ENCODE assay signal across 8 cellular contexts in the genomic region with DNA sequence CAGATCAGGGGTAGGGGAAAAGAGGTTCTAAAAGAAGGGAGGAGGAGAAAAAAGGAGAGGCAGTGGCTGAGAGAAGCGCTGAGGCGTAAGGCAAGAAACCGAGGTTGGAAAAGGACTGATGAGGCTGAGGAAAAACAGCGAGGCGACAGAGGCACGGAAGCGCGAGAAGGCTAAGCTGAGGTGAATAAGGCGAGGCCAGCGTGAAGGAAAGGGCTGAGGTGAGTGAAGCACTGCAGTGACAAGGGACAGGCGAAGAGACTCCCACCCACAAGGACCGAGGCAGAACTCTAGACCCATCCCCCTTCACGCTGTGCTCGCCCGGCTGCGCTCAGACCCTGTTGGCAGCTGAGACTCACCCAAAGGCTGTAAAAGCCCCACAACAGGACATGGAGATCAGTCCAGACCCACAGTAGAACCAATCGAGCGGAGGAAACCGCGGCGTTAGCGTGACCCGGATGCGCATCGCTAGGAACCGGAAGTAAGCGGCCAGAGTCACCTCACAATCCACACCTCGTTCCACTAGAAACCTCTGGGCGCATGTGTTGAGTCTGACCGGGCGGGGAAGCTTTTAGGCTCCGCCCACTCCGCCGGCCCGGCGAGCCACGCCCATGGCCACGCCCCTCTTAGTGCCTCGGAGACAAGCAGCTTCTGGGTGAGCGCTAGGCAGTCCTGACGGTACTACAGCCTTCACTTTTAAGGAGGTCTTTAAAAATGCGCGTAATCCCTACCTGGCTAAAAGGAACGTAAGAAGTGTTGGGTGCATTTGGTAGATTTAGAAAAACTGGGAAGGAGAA. TPM values are rescaled to one million over a fixed set of nuclear protein-coding genes. Genes with fewer than 3 reads are reported as not detected.
DNase-seq lines count a peak whose midpoint lies in the region; ATAC-seq and TF ChIP-seq lines count a peak whose summit lies in the region.

Gene EYA3 (minus strand): TSS at position 443 of the 794 bp plus-strand sequence. CDS start 30,584 bp downstream, outside the sequence.

- no peaks in the 10 kb centered on the region for H3K27me3 ChIP-seq in testis

- H3K4me1 Mint-ChIP-seq in activated naive CD8-positive, alpha-beta T cell (ENCODE audit: low read depth), result peaks cover 43% of the 10 kb centered on the region

- H3K4me3 Mint-ChIP-seq in activated naive CD8-positive, alpha-beta T cell, result peak within 1 kb of the TSS; percentile 98

- peak within 1 kb of the TSS; percentile 61 to 88 for H3K27ac ChIP-seq in testis

- no peaks in the 10 kb centered on the region for H3K36me3 ChIP-seq in testis (ENCODE audit: low read depth, missing control alignments)

- intact Hi-C loops in testis (cut with DNase I; ENCODE audit: low total_unique reads), result no loop called here

- ATAC-seq in HG02623 (IDR thresholded peaks at IDR 0.05; ENCODE audit: unreplicated experiment) (peak; percentile 74), omental fat pad (ENCODE audit: low FRiP score) (peak; percentile 98)

- POLR2A ChIA-PET in GM10248 (lab: Yijun Ruan, JAX), result interaction anchor here (0.8 to 1.0 kb wide), 4 partner anchors 9 to 144 kb away, joined by 3 to 7 read pairs (median 4); no protein-coding TSS in a partner anchor

- DNase-seq in GM10248 (ENCODE audit: extremely low spot score) (peak; percentile 99), NCI-H1105 (lab: John Stamatoyannopoulos, UW) (peak; percentile 98), SKM-1 treated with dmso at 0.1 percent for 144 hours (lab: John Stamatoyannopoulos, UW; ENCODE audit: unreplicated experiment) (peak; percentile 98), glomerular visceral epithelial cell (ENCODE audit: extremely low spot score) (peak; percentile 98), omental fat pad (ENCODE audit: low spot score) (peak; percentile 97), testis (peak; percentile 99)

- H3K27me3 Mint-ChIP-seq in activated naive CD8-positive, alpha-beta T cell, result peaks cover 3% of the 10 kb centered on the region

- H3K9me3 ChIP-seq in testis, result no peaks in the 10 kb centered on the region

- no peak for TF ChIP-seq CTCF in GM10248 (IDR thresholded peaks at IDR 0.05; ENCODE audit: control extremely low read depth, extremely low read depth, low read depth, missing control alignments)
- no peak for TF ChIP-seq CTCF in omental fat pad (IDR thresholded peaks at IDR 0.05)
- TF ChIP-seq CTCF in testis (IDR thresholded peaks at IDR 0.05), result peak in 1 of 3 experiments; percentile 31

- peaks cover 11% of the 10 kb centered on the region for H3K4me1 ChIP-seq in testis

- WGBS in testis, 2 donors, result 0 to 1% methylated on average over 22 to 44 of the region's 44 CpGs

- H3K36me3 Mint-ChIP-seq in activated naive CD8-positive, alpha-beta T cell, result no peaks in the 10 kb centered on the region

- H3K9me3 Mint-ChIP-seq in activated naive CD8-positive, alpha-beta T cell (ENCODE audit: low read depth), result no peaks in the 10 kb centered on the region

- CTCF ChIA-PET in GM10248 (lab: Yijun Ruan, JAX), result interaction anchor here (0.6 to 12.4 kb wide), 9 partner anchors 11 to 419 kb away, joined by 3 to 247 read pairs (median 5); partner anchors contain the start of gene XKR8

- TF ChIP-seq POLR2A in testis (IDR thresholded peaks at IDR 0.05), result no peak

- H3K27ac Mint-ChIP-seq in activated naive CD8-positive, alpha-beta T cell, result peak within 1 kb of the TSS; percentile 95

- H3K4me3 ChIP-seq in testis, result peak within 1 kb of the TSS; percentile 75 to 78

RNA-seq across cellular contexts. Expression of gene EYA3, which starts in this region (rescaled TPM):
- total RNA-seq in omental fat pad (10 to 100 TPM in 3 of 4 donors, 1 to 10 TPM in 1; 7.5 to 19.6 (median 14.6) TPM), testis (10 to 100 TPM; 31.5 to 41.9 TPM)
- 28.3 TPM for polyA plus RNA-seq in testis (ENCODE audit: insufficient read depth, low read depth, low replicate concordance)

Comparison
In these comparisons a context has a peak if more than half of its experiments do, and no peak if none do; other contexts are left out.
1. Peak in every context shown above with its lines: DNase-seq, ATAC-seq, H3K4me3 ChIP-seq and H3K27ac ChIP-seq.